In genomic region chr10:97075961-97076525, GRCh38 we compare ENCODE assay signal across 16 cellular contexts.
"Had no signal": no experiment of that assay in that cellular context is flagged by ENCODE, and none has a peak within 500 bp of the region (broad histone marks: within the 10 kb centered on the region; RNA-seq: fewer than 3 reads in every experiment).

No MANE protein-coding gene starts in this region.

- H3K4me1 Mint-ChIP-seq: activated CD4-positive, alpha-beta T cell treated with anti-CD3 and anti-CD28 coated beads, Interleukin-2, amount 10 ng/mL, durations not matched to agents 24 days and 14 days had no signal

- H3K9me3 Mint-ChIP-seq: activated CD4-positive, alpha-beta T cell treated with anti-CD3 and anti-CD28 coated beads, Interleukin-2, amount 10 ng/mL, durations not matched to agents 24 days and 14 days; activated CD8-positive, alpha-beta T cell treated with anti-CD3 and anti-CD28 coated beads for 36 hours; activated naive CD4-positive, alpha-beta T cell treated with anti-CD3 and anti-CD28 coated beads for 36 hours; activated T-cell treated with anti-CD3 and anti-CD28 coated beads, Interleukin-2, amount 50 U/mL, for 4 hours; brain; stimulated activated naive B cell treated with anti-CD40 and anti-IgM and Interleukin-4, amounts not matched to agents 10 μg/mL and 1 μg/mL and 100 μg/mL, for 72 hours had no signal

- H3K36me3 Mint-ChIP-seq: stimulated activated naive B cell treated with anti-CD40 and anti-IgM and Interleukin-4, amounts not matched to agents 10 μg/mL and 1 μg/mL and 100 μg/mL, for 72 hours had no signal

- FAIRE-seq: colon, kidney had no signal

- DNase-seq: activated CD4-positive, alpha-beta T cell treated with anti-CD3 and anti-CD28 coated beads, Interleukin-2, amount 10 ng/mL, durations not matched to agents 24 days and 14 days; activated CD8-positive, alpha-beta memory T cell treated with anti-CD3 and anti-CD28 coated beads, Interleukin-2, amount 50 U/mL, for 4 hours; activated CD8-positive, alpha-beta T cell treated with anti-CD3 and anti-CD28 coated beads for 36 hours; activated naive CD4-positive, alpha-beta T cell treated with anti-CD3 and anti-CD28 coated beads for 36 hours; activated T-cell treated with anti-CD3 and anti-CD28 coated beads, Interleukin-2, amount 50 U/mL, for 4 hours; central memory CD4-positive, alpha-beta T cell; gastrocnemius medialis; head of caudate nucleus; kidney; left lung; midbrain; stimulated activated naive B cell treated with anti-CD40 and anti-IgM and Interleukin-4, amounts not matched to agents 10 μg/mL and 1 μg/mL and 100 μg/mL, for 72 hours; upper lobe of right lung had no signal

- H3K27ac Mint-ChIP-seq: activated CD4-positive, alpha-beta T cell treated with anti-CD3 and anti-CD28 coated beads, Interleukin-2, amount 10 ng/mL, durations not matched to agents 24 days and 14 days; activated CD8-positive, alpha-beta T cell treated with anti-CD3 and anti-CD28 coated beads for 36 hours; activated naive CD4-positive, alpha-beta T cell treated with anti-CD3 and anti-CD28 coated beads for 36 hours; progenitor cell of endocrine pancreas; stimulated activated naive B cell treated with anti-CD40 and anti-IgM and Interleukin-4, amounts not matched to agents 10 μg/mL and 1 μg/mL and 100 μg/mL, for 72 hours had no signal

- H3K27ac ChIP-seq: gastrocnemius medialis, left lung, upper lobe of right lung had no signal

- H3K4me3 Mint-ChIP-seq: activated CD4-positive, alpha-beta T cell treated with anti-CD3 and anti-CD28 coated beads, Interleukin-2, amount 10 ng/mL, durations not matched to agents 24 days and 14 days; activated CD8-positive, alpha-beta T cell treated with anti-CD3 and anti-CD28 coated beads for 36 hours; activated naive CD4-positive, alpha-beta T cell treated with anti-CD3 and anti-CD28 coated beads for 36 hours; activated T-cell treated with anti-CD3 and anti-CD28 coated beads, Interleukin-2, amount 50 U/mL, for 4 hours; brain; stimulated activated naive B cell treated with anti-CD40 and anti-IgM and Interleukin-4, amounts not matched to agents 10 μg/mL and 1 μg/mL and 100 μg/mL, for 72 hours had no signal
